1 cellular context compared by ENCODE assay signal in the genomic region with DNA sequence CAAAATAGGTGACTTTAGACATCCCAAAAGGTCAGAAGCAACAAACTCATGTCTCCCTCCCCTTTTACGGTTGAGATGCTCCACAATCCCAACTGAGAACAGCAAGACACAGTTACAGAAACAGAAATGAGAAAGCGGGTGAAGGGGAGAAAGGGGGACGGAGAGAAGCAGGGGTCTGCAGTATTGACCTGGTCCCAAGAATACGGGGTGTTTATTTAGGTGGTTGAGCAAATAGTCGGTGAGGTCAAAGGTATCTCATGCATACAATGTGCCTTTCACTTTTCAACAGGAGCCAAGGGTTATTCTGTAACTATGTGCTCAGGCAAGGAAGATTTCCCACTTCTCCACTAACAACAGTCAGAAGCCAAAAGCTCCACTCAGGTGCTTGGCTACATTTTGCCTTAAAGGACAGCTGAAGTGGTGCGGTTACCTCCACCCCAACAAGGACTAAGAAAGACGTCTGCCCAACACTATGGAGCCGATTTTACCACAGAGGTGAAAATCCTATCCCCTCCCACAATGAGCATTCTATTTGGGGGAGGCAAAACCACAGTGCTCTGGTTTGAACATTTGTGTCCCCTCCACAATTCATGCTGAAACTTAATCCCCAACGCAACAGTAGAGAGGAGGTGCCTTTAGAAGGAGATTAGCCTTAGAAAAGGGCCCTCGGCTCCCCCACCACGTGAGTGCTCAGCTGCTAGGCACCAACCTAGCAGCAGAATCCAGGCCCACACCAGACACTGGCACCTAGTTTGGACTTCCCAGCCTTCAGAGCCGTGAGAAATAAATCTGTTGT.
TF ChIP-seq lines count a peak whose summit lies in the region.

No MANE protein-coding gene starts in this region.

TF ChIP-seq in HepG2, 621 proteins besides CTCF, POLR2A, EP300 and RAD21 (continued from another document and continues in another):
- TF ChIP-seq GRHL1 (CRISPR knock-in tag; conservative IDR thresholded peaks at IDR 0.05) (no peak), KDM1A (CRISPR knock-in tag; IDR thresholded peaks at IDR 0.05) (0 out of 2 replicates have a peak, but pooled peaks have one; percentile 22), NKX3-1 (CRISPR knock-in tag; IDR thresholded peaks at IDR 0.05) (0 out of 2 replicates have a peak, but pooled peaks have one; percentile 33), THYN1 (CRISPR knock-in tag; IDR thresholded peaks at IDR 0.05; ENCODE audit: borderline replicate concordance, low read depth) (no peak), TRAFD1 (CRISPR knock-in tag; IDR thresholded peaks at IDR 0.05; ENCODE audit: borderline replicate concordance) (no peak), TARDBP (CRISPR knock-in tag; IDR thresholded peaks at IDR 0.05) (no peak; the same call in 1 of the 2 replicates), FOXA3 (CRISPR knock-in tag; IDR thresholded peaks at IDR 0.05) (peak; percentile 95), CCDC6 (CRISPR knock-in tag; IDR thresholded peaks at IDR 0.05) (no peak), MAFG (CRISPR knock-in tag; IDR thresholded peaks at IDR 0.05) (no peak), ZNF205 (CRISPR knock-in tag; IDR thresholded peaks at IDR 0.05) (0 out of 2 replicates have a peak, but pooled peaks have one; percentile 75), STAG1 (CRISPR knock-in tag; IDR thresholded peaks at IDR 0.05) (no peak), NCOA1 (CRISPR knock-in tag; IDR thresholded peaks at IDR 0.05) (no peak), SOX13 (IDR thresholded peaks at IDR 0.05) (peak; percentile 51; the same call in 1 of the 2 replicates), SOX13 (CRISPR knock-in tag; conservative IDR thresholded peaks at IDR 0.05 in 1 of 2, IDR thresholded peaks at IDR 0.05 in 1 of 2) (peak in 1 of 2 experiments; percentile 81; a peak in 2 of 4 replicates), SSRP1 (CRISPR knock-in tag; IDR thresholded peaks at IDR 0.05) (peak; percentile 38; the same call in 1 of the 2 replicates), FOXP1 (IDR thresholded peaks at IDR 0.05) (no peak), FOXP1 (CRISPR knock-in tag; IDR thresholded peaks at IDR 0.05) (peak; percentile 64), RFX5 (IDR thresholded peaks at IDR 0.05; ENCODE audit: low read depth, low read length) (peak; percentile 46; the same call in 1 of the 2 replicates), CREB3 (CRISPR knock-in tag; IDR thresholded peaks at IDR 0.05) (no peak), MAFF (IDR thresholded peaks at IDR 0.05; ENCODE audit: low read depth, low read length) (no peak), E2F5 (CRISPR knock-in tag; conservative IDR thresholded peaks at IDR 0.05) (no peak), PBX2 (CRISPR knock-in tag; IDR thresholded peaks at IDR 0.05) (no peak), ZNF646 (CRISPR knock-in tag; IDR thresholded peaks at IDR 0.05) (peak; percentile 55; the same call in 1 of the 2 replicates), IKZF1 (IDR thresholded peaks at IDR 0.05) (no peak)
- TF ChIP-seq, protein P1, sequence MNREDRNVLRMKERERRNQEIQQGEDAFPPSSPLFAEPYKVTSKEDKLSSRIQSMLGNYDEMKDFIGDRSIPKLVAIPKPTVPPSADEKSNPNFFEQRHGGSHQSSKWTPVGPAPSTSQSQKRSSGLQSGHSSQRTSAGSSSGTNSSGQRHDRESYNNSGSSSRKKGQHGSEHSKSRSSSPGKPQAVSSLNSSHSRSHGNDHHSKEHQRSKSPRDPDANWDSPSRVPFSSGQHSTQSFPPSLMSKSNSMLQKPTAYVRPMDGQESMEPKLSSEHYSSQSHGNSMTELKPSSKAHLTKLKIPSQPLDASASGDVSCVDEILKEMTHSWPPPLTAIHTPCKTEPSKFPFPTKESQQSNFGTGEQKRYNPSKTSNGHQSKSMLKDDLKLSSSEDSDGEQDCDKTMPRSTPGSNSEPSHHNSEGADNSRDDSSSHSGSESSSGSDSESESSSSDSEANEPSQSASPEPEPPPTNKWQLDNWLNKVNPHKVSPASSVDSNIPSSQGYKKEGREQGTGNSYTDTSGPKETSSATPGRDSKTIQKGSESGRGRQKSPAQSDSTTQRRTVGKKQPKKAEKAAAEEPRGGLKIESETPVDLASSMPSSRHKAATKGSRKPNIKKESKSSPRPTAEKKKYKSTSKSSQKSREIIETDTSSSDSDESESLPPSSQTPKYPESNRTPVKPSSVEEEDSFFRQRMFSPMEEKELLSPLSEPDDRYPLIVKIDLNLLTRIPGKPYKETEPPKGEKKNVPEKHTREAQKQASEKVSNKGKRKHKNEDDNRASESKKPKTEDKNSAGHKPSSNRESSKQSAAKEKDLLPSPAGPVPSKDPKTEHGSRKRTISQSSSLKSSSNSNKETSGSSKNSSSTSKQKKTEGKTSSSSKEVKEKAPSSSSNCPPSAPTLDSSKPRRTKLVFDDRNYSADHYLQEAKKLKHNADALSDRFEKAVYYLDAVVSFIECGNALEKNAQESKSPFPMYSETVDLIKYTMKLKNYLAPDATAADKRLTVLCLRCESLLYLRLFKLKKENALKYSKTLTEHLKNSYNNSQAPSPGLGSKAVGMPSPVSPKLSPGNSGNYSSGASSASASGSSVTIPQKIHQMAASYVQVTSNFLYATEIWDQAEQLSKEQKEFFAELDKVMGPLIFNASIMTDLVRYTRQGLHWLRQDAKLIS (CRISPR knock-in tag; IDR thresholded peaks at IDR 0.05), result 0 out of 2 replicates have a peak, but pooled peaks have one; percentile 38
- TF ChIP-seq, protein P2, sequence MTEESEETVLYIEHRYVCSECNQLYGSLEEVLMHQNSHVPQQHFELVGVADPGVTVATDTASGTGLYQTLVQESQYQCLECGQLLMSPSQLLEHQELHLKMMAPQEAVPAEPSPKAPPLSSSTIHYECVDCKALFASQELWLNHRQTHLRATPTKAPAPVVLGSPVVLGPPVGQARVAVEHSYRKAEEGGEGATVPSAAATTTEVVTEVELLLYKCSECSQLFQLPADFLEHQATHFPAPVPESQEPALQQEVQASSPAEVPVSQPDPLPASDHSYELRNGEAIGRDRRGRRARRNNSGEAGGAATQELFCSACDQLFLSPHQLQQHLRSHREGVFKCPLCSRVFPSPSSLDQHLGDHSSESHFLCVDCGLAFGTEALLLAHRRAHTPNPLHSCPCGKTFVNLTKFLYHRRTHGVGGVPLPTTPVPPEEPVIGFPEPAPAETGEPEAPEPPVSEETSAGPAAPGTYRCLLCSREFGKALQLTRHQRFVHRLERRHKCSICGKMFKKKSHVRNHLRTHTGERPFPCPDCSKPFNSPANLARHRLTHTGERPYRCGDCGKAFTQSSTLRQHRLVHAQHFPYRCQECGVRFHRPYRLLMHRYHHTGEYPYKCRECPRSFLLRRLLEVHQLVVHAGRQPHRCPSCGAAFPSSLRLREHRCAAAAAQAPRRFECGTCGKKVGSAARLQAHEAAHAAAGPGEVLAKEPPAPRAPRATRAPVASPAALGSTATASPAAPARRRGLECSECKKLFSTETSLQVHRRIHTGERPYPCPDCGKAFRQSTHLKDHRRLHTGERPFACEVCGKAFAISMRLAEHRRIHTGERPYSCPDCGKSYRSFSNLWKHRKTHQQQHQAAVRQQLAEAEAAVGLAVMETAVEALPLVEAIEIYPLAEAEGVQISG (CRISPR knock-in tag; IDR thresholded peaks at IDR 0.05), result peak; percentile 51
